In the genomic region with DNA sequence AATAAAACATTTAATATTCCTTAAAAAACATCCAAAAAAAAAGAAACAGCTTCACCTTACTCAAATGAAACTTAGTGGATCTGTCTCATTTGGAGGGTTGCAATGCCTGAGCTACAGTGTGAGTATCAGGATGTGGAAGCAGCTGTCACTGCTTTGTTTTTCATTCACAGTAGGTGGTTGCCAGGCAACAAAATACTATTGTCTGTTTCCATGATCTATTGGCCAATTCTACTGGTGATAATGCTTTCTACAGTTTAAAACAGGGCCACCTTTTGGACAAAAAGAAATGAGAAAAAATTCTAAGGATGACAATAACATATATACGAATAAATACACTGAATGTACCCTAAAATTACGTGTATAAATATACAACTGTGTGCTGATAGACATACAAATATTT, we compare ENCODE assay signal across 9 cellular contexts. TPM values are rescaled to one million over a fixed set of nuclear protein-coding genes. Genes with fewer than 3 reads are reported as not detected.
DNase-seq lines count a peak whose midpoint lies in the region; ATAC-seq, FAIRE-seq and TF ChIP-seq lines count a peak whose summit lies in the region.
"Had no signal": no experiment of that assay in that cellular context is flagged by ENCODE, and none has a peak within 500 bp of the region (broad histone marks: within the 10 kb centered on the region; RNA-seq: fewer than 3 reads in every experiment).

No MANE protein-coding gene starts in this region.

- H3K4me3 ChIP-seq in A549: no peak overlapping the region
- no peak overlapping the region for H3K4me3 ChIP-seq in H7 (ENCODE audit: insufficient read depth, low read depth, low read length)

- intact Hi-C loops in left cardiac atrium (cut with DNase I): no loop called here

- TF ChIP-seq POLR2A in A549 (IDR thresholded peaks at IDR 0.05; ENCODE audit: low read length): no peak

- no peaks in the 10 kb centered on the region for H3K9me3 ChIP-seq in A549

- TF ChIP-seq CTCF in A549 (IDR thresholded peaks at IDR 0.05) (no peak), GM10248 (IDR thresholded peaks at IDR 0.05; ENCODE audit: control extremely low read depth, extremely low read depth, low read depth, missing control alignments) (no peak)

- H3K36me3 ChIP-seq in H7 (replicated peaks; ENCODE audit: control insufficient read depth, insufficient read depth, low read length): no peaks in the 10 kb centered on the region

- TF ChIP-seq EP300 in A549 (IDR thresholded peaks at IDR 0.05): no peak

- peaks cover 9% of the 10 kb centered on the region for H3K4me1 ChIP-seq in A549

- no peak for FAIRE-seq in A549 (lab: Jason Lieb, UNC)

- H3K4me2 ChIP-seq in A549: no peak overlapping the region

- CTCF ChIA-PET in A549 (lab: Yijun Ruan, JAX): no interaction called here
- CTCF ChIA-PET in GM10248 (lab: Yijun Ruan, JAX): interaction anchor here (1.7 kb wide), 1 partner anchor 8 kb away, joined by 4 read pairs; no protein-coding TSS in a partner anchor

- 54% methylated on average over 2 of the region's 2 CpGs for WGBS in A549 (ENCODE audit: missing lambda C conversion rate)

- ATAC-seq in A549 (no peak), GM18517 (IDR thresholded peaks at IDR 0.05; ENCODE audit: unreplicated experiment) (no peak), left cardiac atrium (no peak), GM18858 (IDR thresholded peaks at IDR 0.05; ENCODE audit: unreplicated experiment) (no peak)

- no peak for TF ChIP-seq RAD21 in A549 (conservative IDR thresholded peaks at IDR 0.05 in 1 of 2, IDR thresholded peaks at IDR 0.05 in 1 of 2)

- peaks cover 51% of the 10 kb centered on the region for H3K27me3 ChIP-seq in H7 (ENCODE audit: control insufficient read depth, insufficient read depth, low read length)

- no peak overlapping the region for H3K27ac ChIP-seq in A549

- POLR2A ChIA-PET in A549 (lab: Yijun Ruan, JAX): no interaction called here
- POLR2A ChIA-PET in GM10248 (lab: Yijun Ruan, JAX): no interaction called here

- DNase-seq in A549 (ENCODE audit: low read depth in 1 of 2, low spot score in 1 of 2) (peak; percentile 9 to 27), H7 (peak; percentile 52), NCI-H524 treated with DMSO at 0.1 percent for 48 hours (lab: John Stamatoyannopoulos, UW) (peak; percentile 34), fibroblast of peridontal ligament (ENCODE audit: extremely low read depth) (peak; percentile 70), GM10248 (ENCODE audit: extremely low spot score) (no peak), left cardiac atrium (no peak)
- DNase-seq: activated CD4-positive, alpha-beta T cell treated with anti-CD3 and anti-CD28 coated beads, Interleukin-2, amount 10 ng/mL, durations not matched to agents 24 days and 14 days had no signal

TF ChIP-seq in A549, 52 proteins besides CTCF, POLR2A, EP300 and RAD21:
- TF ChIP-seq GATA3 (IDR thresholded peaks at IDR 0.05; ENCODE audit: borderline replicate concordance) (no peak), NPAS2 (CRISPR knock-in tag; IDR thresholded peaks at IDR 0.05; ENCODE audit: borderline replicate concordance) (no peak), RARB (CRISPR knock-in tag; IDR thresholded peaks at IDR 0.05) (no peak), HES2 (IDR thresholded peaks at IDR 0.05) (no peak), ZNF302 (CRISPR knock-in tag; IDR thresholded peaks at IDR 0.05) (no peak), FOXS1 (CRISPR knock-in tag; IDR thresholded peaks at IDR 0.05) (no peak), NR3C1 (IDR thresholded peaks at IDR 0.05) (no peak), ATOH8 (CRISPR knock-in tag; IDR thresholded peaks at IDR 0.05; ENCODE audit: low read depth) (no peak), HOXB5 (CRISPR knock-in tag; IDR thresholded peaks at IDR 0.05) (no peak), JUN (IDR thresholded peaks at IDR 0.05) (no peak), POLR2AphosphoS2 (conservative IDR thresholded peaks at IDR 0.05; ENCODE audit: low read length) (no peak), KDM5A (IDR thresholded peaks at IDR 0.05) (no peak), ZFP36 (IDR thresholded peaks at IDR 0.05; ENCODE audit: borderline replicate concordance, partially characterized antibody) (no peak), EHF (CRISPR knock-in tag; IDR thresholded peaks at IDR 0.05) (no peak), CBX2 (IDR thresholded peaks at IDR 0.05; ENCODE audit: borderline replicate concordance, low read depth) (no peak), FOSL2 (IDR thresholded peaks at IDR 0.05) (no peak), FOSL2 (CRISPR knock-in tag; IDR thresholded peaks at IDR 0.05) (no peak), MYC (IDR thresholded peaks at IDR 0.05; ENCODE audit: borderline replicate concordance, low read length) (no peak)
- TF ChIP-seq, protein P1, sequence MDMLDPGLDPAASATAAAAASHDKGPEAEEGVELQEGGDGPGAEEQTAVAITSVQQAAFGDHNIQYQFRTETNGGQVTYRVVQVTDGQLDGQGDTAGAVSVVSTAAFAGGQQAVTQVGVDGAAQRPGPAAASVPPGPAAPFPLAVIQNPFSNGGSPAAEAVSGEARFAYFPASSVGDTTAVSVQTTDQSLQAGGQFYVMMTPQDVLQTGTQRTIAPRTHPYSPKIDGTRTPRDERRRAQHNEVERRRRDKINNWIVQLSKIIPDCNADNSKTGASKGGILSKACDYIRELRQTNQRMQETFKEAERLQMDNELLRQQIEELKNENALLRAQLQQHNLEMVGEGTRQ (IDR thresholded peaks at IDR 0.05): no peak

RNA-seq across cellular contexts. Expression of gene ENOX1, which starts 3.0 kb away (rescaled TPM):
- polyA plus RNA-seq in A549 (2011; rRNA removed) (0.41 and 0.46 TPM in 2 replicates), A549 (2017; fragmentation: RNase III; extraction: RNeasy Plus Mini Kit Qiagen cat#74134 plus additional on column Dnase treatment) (0.28 to 0.33 TPM (median 0.28 TPM) in 3 replicates)
- 0.38 and 0.39 TPM in 2 replicates for polyA plus RNA-seq in A549 (2012; cell fraction: cytosol; rRNA removed)
- 0.24 and 0.25 TPM in 2 replicates for polyA plus RNA-seq in A549 (2012; cell fraction: nucleus; rRNA removed)
- 0.29 and 0.37 TPM in 2 replicates for polyA minus RNA-seq in A549 (2011; rRNA and poly(A)+ RNA removed)
- total RNA-seq in H7 (2014; rRNA removed; shearing (Covaris generic)): 0.04 and 0.07 TPM in 2 replicates
- 1 to 10 TPM; 1.7 to 2.0 TPM for total RNA-seq in left cardiac atrium

Comparison
In these comparisons a context has a peak if more than half of its experiments do, and no peak if none do; other contexts are left out.
1. DNase-seq: peak in A549 (2 of 2), H7 (single experiment), NCI-H524 treated with DMSO at 0.1 percent for 48 hours (single experiment) and fibroblast of peridontal ligament (single experiment); none in GM10248 (single experiment) and left cardiac atrium (single experiment).